In the genomic region with DNA sequence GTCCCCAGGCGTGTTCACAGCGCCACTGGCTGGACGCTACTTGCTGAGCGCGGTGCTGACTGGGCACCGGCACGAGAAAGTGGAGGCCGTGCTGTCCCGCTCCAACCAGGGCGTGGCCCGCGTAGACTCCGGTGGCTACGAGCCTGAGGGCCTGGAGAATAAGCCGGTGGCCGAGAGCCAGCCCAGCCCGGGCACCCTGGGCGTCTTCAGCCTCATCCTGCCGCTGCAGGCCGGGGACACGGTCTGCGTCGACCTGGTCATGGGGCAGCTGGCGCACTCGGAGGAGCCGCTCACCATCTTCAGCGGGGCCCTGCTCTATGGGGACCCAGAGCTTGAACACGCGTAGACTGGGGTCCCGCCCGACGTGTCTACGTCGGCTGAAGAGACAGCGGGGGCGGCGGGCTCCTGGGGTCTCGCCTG, we compare ENCODE assay signal across 8 cellular contexts. TPM values are rescaled to one million over a fixed set of nuclear protein-coding genes. Genes with fewer than 3 reads are reported as not detected.
A peak's percentile ranks its signal among the peaks of the same experiment; 100 is the strongest.
DNase-seq lines count a peak whose midpoint lies in the region; FAIRE-seq and TF ChIP-seq lines count a peak whose summit lies in the region.

No MANE protein-coding gene starts in this region.

- POLR2A ChIA-PET in CD4-positive, alpha-beta memory T cell (lab: Charles Lee; ENCODE audit: partially characterized antibody): interaction anchor here (0.6 to 8.8 kb wide), 14 partner anchors 10 to 131 kb away, joined by 3 to 187 read pairs (median 4); a partner anchor contains a TSS
- POLR2A ChIA-PET in activated CD4-positive, alpha-beta T cell treated with anti-CD3 and anti-CD28 coated beads, Interleukin-2, amount 10 ng/mL, durations not matched to agents 7 days and 5 days (lab: Charles Lee): no interaction called here

- peak overlapping the region; percentile 80 for H3K27ac ChIP-seq in CD4-positive, alpha-beta memory T cell (ENCODE audit: low read depth, low read length)
- peak overlapping the region; percentile 49 for H3K27ac ChIP-seq in epithelial cell of prostate
- peak overlapping the region; percentile 81 for H3K27ac ChIP-seq in mesodermal cell (ENCODE audit: low read depth, low read length, severe bottlenecking)
- H3K27ac ChIP-seq in stomach smooth muscle (ENCODE audit: low read length): peak overlapping the region; percentile 82

- peak in 1 of 5 donors; percentile 17 for DNase-seq in CD4-positive, alpha-beta memory T cell
- DNase-seq in GM19239 (ENCODE audit: insufficient read length, low spot score) (no peak), epithelial cell of prostate (ENCODE audit: low read depth, low spot score) (no peak), NCI-H2029 (lab: John Stamatoyannopoulos, UW) (no peak)
- DNase-seq in activated CD4-positive, alpha-beta T cell treated with anti-CD3 and anti-CD28 coated beads, Interleukin-2, amount 10 ng/mL, durations not matched to agents 7 days and 5 days: peak; percentile 31

- no peaks in the 10 kb centered on the region for H3K27me3 Mint-ChIP-seq in CD4-positive, alpha-beta memory T cell
- no peaks in the 10 kb centered on the region for H3K27me3 Mint-ChIP-seq in activated CD4-positive, alpha-beta T cell treated with anti-CD3 and anti-CD28 coated beads, Interleukin-2, amount 10 ng/mL, durations not matched to agents 7 days and 5 days

- no peaks in the 10 kb centered on the region for H3K27me3 ChIP-seq in CD4-positive, alpha-beta memory T cell (ENCODE audit: insufficient read depth, low read length)
- no peaks in the 10 kb centered on the region for H3K27me3 ChIP-seq in stomach smooth muscle (ENCODE audit: control insufficient read depth in 1 of 2, insufficient read depth in 2 of 2, low read length in 2 of 2)

- H3K27ac Mint-ChIP-seq in CD4-positive, alpha-beta memory T cell: peak overlapping the region in 5 of 7 donors; percentile 4 to 88 (median 77)
- peak overlapping the region; percentile 76 for H3K27ac Mint-ChIP-seq in activated CD4-positive, alpha-beta T cell treated with anti-CD3 and anti-CD28 coated beads, Interleukin-2, amount 10 ng/mL, durations not matched to agents 7 days and 5 days

- peak; percentile 42 for FAIRE-seq in GM19239 (lab: Jason Lieb, UNC)

- 2 to 6% methylated on average over 32 to 38 of the region's 38 CpGs for WGBS in mesodermal cell (ENCODE audit: insufficient coverage in 2 of 2), 2 experiments

- no peak for TF ChIP-seq EP300 in Ishikawa (IDR thresholded peaks at IDR 0.05; ENCODE audit: borderline replicate concordance)

- intact Hi-C loops in CD4-positive, alpha-beta memory T cell (cut with micrococcal nuclease): loop anchor here (1.0 to 5.0 kb wide), 6 partner anchors 14 to 342 kb away; a partner anchor contains a TSS

- H3K4me1 Mint-ChIP-seq in CD4-positive, alpha-beta memory T cell: peaks cover 13 to 42% (median 26%) of the 10 kb centered on the region in 4 donors
- peaks cover 51% of the 10 kb centered on the region for H3K4me1 Mint-ChIP-seq in activated CD4-positive, alpha-beta T cell treated with anti-CD3 and anti-CD28 coated beads, Interleukin-2, amount 10 ng/mL, durations not matched to agents 7 days and 5 days

- H3K9ac ChIP-seq in stomach smooth muscle (ENCODE audit: low read length in 2 of 2): peak overlapping the region; percentile 62 to 64

- H3K4me1 ChIP-seq in CD4-positive, alpha-beta memory T cell (ENCODE audit: insufficient read depth, low read length): peaks cover 38% of the 10 kb centered on the region
- H3K4me1 ChIP-seq in mesodermal cell (ENCODE audit: control insufficient read depth, insufficient read depth, low read length, poor library complexity, severe bottlenecking) (peaks cover 11% of the 10 kb centered on the region), stomach smooth muscle (ENCODE audit: control insufficient read depth, insufficient read depth, low read length) (peaks cover 65% of the 10 kb centered on the region)

- peak overlapping the region; percentile 60 to 90 (median 65) for H3K4me3 Mint-ChIP-seq in CD4-positive, alpha-beta memory T cell
- peak overlapping the region; percentile 61 for H3K4me3 Mint-ChIP-seq in activated CD4-positive, alpha-beta T cell treated with anti-CD3 and anti-CD28 coated beads, Interleukin-2, amount 10 ng/mL, durations not matched to agents 7 days and 5 days

- no peaks in the 10 kb centered on the region for H3K9me3 ChIP-seq in CD4-positive, alpha-beta memory T cell (ENCODE audit: control insufficient read depth in 1 of 2, low read length in 2 of 2)
- H3K9me3 ChIP-seq in mesodermal cell (ENCODE audit: control insufficient read depth, low read length) (no peaks in the 10 kb centered on the region), stomach smooth muscle (ENCODE audit: control insufficient read depth in 2 of 2, low read length in 2 of 2) (no peaks in the 10 kb centered on the region)

- H3K9me3 Mint-ChIP-seq in CD4-positive, alpha-beta memory T cell: no peaks in the 10 kb centered on the region
- H3K9me3 Mint-ChIP-seq in activated CD4-positive, alpha-beta T cell treated with anti-CD3 and anti-CD28 coated beads, Interleukin-2, amount 10 ng/mL, durations not matched to agents 7 days and 5 days: no peaks in the 10 kb centered on the region

- peak overlapping the region; percentile 11 to 75 for H3K4me3 ChIP-seq in CD4-positive, alpha-beta memory T cell (ENCODE audit: low read length in 2 of 2)
- H3K4me3 ChIP-seq in mesodermal cell (ENCODE audit: extremely low read depth, insufficient read depth, low read length, poor library complexity, severe bottlenecking) (peak overlapping the region; percentile 66), stomach smooth muscle (ENCODE audit: low read length in 2 of 2) (peak overlapping the region; percentile 38 to 76)

- TF ChIP-seq RAD21 in Ishikawa (IDR thresholded peaks at IDR 0.05; ENCODE audit: low read depth): peak; percentile 65

- no peaks in the 10 kb centered on the region for H3K36me3 ChIP-seq in CD4-positive, alpha-beta memory T cell (ENCODE audit: insufficient read depth, low read length)
- H3K36me3 ChIP-seq in mesodermal cell (ENCODE audit: control insufficient read depth, insufficient read depth, low read length) (no peaks in the 10 kb centered on the region), stomach smooth muscle (ENCODE audit: control insufficient read depth in 2 of 2, insufficient read depth in 2 of 2, low read length in 2 of 2) (peaks cover 2 to 11% of the 10 kb centered on the region in 2 donors)

- CTCF ChIA-PET in CD4-positive, alpha-beta memory T cell (lab: Charles Lee; ENCODE audit: partially characterized antibody): interaction anchor here (0.6 to 8.4 kb wide), 3 partner anchors 13 to 124 kb away, joined by 3 to 46 read pairs (median 4); a partner anchor contains a TSS
- CTCF ChIA-PET in activated CD4-positive, alpha-beta T cell treated with anti-CD3 and anti-CD28 coated beads, Interleukin-2, amount 10 ng/mL, durations not matched to agents 7 days and 5 days (lab: Charles Lee): interaction anchor here (1.0 to 4.6 kb wide), 6 partner anchors 14 to 181 kb away, joined by 3 to 21 read pairs (median 9); a partner anchor contains a TSS

- peaks cover 0 to 2% of the 10 kb centered on the region in 2 donors for H3K36me3 Mint-ChIP-seq in CD4-positive, alpha-beta memory T cell
- no peaks in the 10 kb centered on the region for H3K36me3 Mint-ChIP-seq in activated CD4-positive, alpha-beta T cell treated with anti-CD3 and anti-CD28 coated beads, Interleukin-2, amount 10 ng/mL, durations not matched to agents 7 days and 5 days (ENCODE audit: low read depth)

TF ChIP-seq in Ishikawa, 13 proteins besides CTCF, POLR2A, EP300 and RAD21:
- TF ChIP-seq, protein P1, sequence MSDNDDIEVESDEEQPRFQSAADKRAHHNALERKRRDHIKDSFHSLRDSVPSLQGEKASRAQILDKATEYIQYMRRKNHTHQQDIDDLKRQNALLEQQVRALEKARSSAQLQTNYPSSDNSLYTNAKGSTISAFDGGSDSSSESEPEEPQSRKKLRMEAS (IDR thresholded peaks at IDR 0.05): peak; percentile 80
- no peak; the same call in 1 of the 2 replicates for TF ChIP-seq YY1 (IDR thresholded peaks at IDR 0.05; ENCODE audit: low read depth)

RNA-seq across cellular contexts. Expression of a gene that starts 0.9 kb away (rescaled TPM):
- total RNA-seq in CD4-positive, alpha-beta memory T cell: 1 to 10 TPM; 6.0 to 8.6 TPM
- 1 to 10 TPM; 6.3 to 8.2 TPM for polyA plus RNA-seq in CD4-positive, alpha-beta memory T cell
- total RNA-seq in activated CD4-positive, alpha-beta T cell treated with anti-CD3 and anti-CD28 coated beads, Interleukin-2, amount 10 ng/mL, durations not matched to agents 7 days and 5 days: 10 to 100 TPM in 1 of 2 experiments, 1 to 10 TPM in 1; 9.7 to 10.6 TPM
- 1.2 TPM for polyA plus RNA-seq in mesodermal cell (2013, experiment 1 of 2)
- 1.1 TPM for polyA plus RNA-seq in mesodermal cell (2013, experiment 2 of 2)

RNA-seq across cellular contexts. Expression of a gene that starts 7.3 kb away (rescaled TPM):
- total RNA-seq in CD4-positive, alpha-beta memory T cell: under 1 TPM; 0.33 to 0.81 TPM
- polyA plus RNA-seq in CD4-positive, alpha-beta memory T cell: under 1 TPM; 0.35 to 0.67 TPM
- under 1 TPM; 0.56 to 0.64 TPM for total RNA-seq in activated CD4-positive, alpha-beta T cell treated with anti-CD3 and anti-CD28 coated beads, Interleukin-2, amount 10 ng/mL, durations not matched to agents 7 days and 5 days
- 35.8 TPM for polyA plus RNA-seq in mesodermal cell (2013, experiment 1 of 2)
- polyA plus RNA-seq in mesodermal cell (2013, experiment 2 of 2): 26.7 TPM

RNA-seq across cellular contexts. Expression of a gene that starts 14.2 kb away (rescaled TPM):
- total RNA-seq in CD4-positive, alpha-beta memory T cell: 100 to 1,000 TPM; 269 to 296 TPM
- 100 to 1,000 TPM; 877 to 958 TPM for polyA plus RNA-seq in CD4-positive, alpha-beta memory T cell
- 100 to 1,000 TPM; 309 to 386 TPM for total RNA-seq in activated CD4-positive, alpha-beta T cell treated with anti-CD3 and anti-CD28 coated beads, Interleukin-2, amount 10 ng/mL, durations not matched to agents 7 days and 5 days
- polyA plus RNA-seq in mesodermal cell (2013, experiment 1 of 2): 352 TPM
- 309 TPM for polyA plus RNA-seq in mesodermal cell (2013, experiment 2 of 2)

RNA-seq across cellular contexts. Expression of a gene that starts 33.2 kb away (rescaled TPM):
- total RNA-seq in CD4-positive, alpha-beta memory T cell: under 1 TPM in 1 of 2 experiments, not detected in 1; 0.47 TPM
- under 1 TPM in 1 of 2 donors, not detected in 1; 0.36 TPM for polyA plus RNA-seq in CD4-positive, alpha-beta memory T cell
- total RNA-seq in activated CD4-positive, alpha-beta T cell treated with anti-CD3 and anti-CD28 coated beads, Interleukin-2, amount 10 ng/mL, durations not matched to agents 7 days and 5 days: 1 to 10 TPM in 1 of 2 experiments, under 1 TPM in 1; 0.92 to 1.3 TPM
- polyA plus RNA-seq in mesodermal cell (2013, experiment 1 of 2): 0.26 TPM
- polyA plus RNA-seq in mesodermal cell (2013, experiment 2 of 2): 0.20 TPM

RNA-seq across cellular contexts. Expression of a gene that starts 34.2 kb away (rescaled TPM):
- total RNA-seq in CD4-positive, alpha-beta memory T cell: 10 to 100 TPM; 12.2 to 14.9 TPM
- 1 to 10 TPM; 7.4 to 9.3 TPM for polyA plus RNA-seq in CD4-positive, alpha-beta memory T cell
- total RNA-seq in activated CD4-positive, alpha-beta T cell treated with anti-CD3 and anti-CD28 coated beads, Interleukin-2, amount 10 ng/mL, durations not matched to agents 7 days and 5 days: 10 to 100 TPM; 17.9 to 19.1 TPM
- 60.1 TPM for polyA plus RNA-seq in mesodermal cell (2013, experiment 1 of 2)
- 55.2 TPM for polyA plus RNA-seq in mesodermal cell (2013, experiment 2 of 2)
